ENCODE assay signal across 7 cellular contexts in genomic region chr4:127113852-127114362, GRCh38.
"Had no signal": no experiment of that assay in that cellular context is flagged by ENCODE, and none has a peak within 500 bp of the region (broad histone marks: within the 10 kb centered on the region; RNA-seq: fewer than 3 reads in every experiment).

No MANE protein-coding gene starts in this region.

- H3K27ac Mint-ChIP-seq: HFFc6 had no signal

- H3K27ac ChIP-seq: GM23248 had no signal

- H3K36me3 ChIP-seq: HAP-1 had no signal

- H3K9ac ChIP-seq: GM23248 had no signal

- H3K4me3 Mint-ChIP-seq: HFFc6 had no signal

- H3K4me3 ChIP-seq: GM23248, HAP-1 had no signal

- ATAC-seq: HCT116 had no signal

- H3K9me3 Mint-ChIP-seq: HFFc6 had no signal

- DNase-seq: GM23248, GOT3, H7, HFFc6, IMR-90 had no signal

- H2AFZ ChIP-seq: GM23248 had no signal
